Comparison of ENCODE assay signal across 1 cellular context in the genomic region with DNA sequence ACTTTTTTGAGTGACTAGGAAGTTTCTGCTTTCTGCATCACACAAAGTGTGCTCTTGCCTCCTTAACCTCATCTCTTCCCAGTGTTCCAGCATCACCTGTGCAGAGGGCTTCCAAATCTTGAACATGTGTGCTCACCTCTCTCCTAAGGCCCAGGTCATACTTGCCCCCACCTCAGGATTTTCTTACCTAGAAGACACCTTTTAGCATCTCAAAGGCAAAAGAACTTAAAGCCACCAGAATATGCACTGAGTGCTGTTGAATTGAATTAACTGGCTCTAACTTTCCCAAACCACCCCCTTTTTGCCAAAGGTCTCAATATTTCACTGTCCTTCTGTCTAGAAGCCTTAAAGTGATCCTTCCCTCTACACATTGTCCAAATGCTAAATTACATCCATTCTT.
TF ChIP-seq lines count a peak whose summit lies in the region.

No MANE protein-coding gene starts in this region.

TF ChIP-seq in H1, 55 proteins besides CTCF, POLR2A, EP300 and RAD21:
- TF ChIP-seq, protein P1, sequence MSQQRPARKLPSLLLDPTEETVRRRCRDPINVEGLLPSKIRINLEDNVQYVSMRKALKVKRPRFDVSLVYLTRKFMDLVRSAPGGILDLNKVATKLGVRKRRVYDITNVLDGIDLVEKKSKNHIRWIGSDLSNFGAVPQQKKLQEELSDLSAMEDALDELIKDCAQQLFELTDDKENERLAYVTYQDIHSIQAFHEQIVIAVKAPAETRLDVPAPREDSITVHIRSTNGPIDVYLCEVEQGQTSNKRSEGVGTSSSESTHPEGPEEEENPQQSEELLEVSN (IDR thresholded peaks at IDR 0.05), result no peak
- TF ChIP-seq BCL11A (IDR thresholded peaks at IDR 0.05; ENCODE audit: low read depth in 2 of 2, low read length in 2 of 2), result no peak
- TF ChIP-seq, protein P2, sequence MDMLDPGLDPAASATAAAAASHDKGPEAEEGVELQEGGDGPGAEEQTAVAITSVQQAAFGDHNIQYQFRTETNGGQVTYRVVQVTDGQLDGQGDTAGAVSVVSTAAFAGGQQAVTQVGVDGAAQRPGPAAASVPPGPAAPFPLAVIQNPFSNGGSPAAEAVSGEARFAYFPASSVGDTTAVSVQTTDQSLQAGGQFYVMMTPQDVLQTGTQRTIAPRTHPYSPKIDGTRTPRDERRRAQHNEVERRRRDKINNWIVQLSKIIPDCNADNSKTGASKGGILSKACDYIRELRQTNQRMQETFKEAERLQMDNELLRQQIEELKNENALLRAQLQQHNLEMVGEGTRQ (IDR thresholded peaks at IDR 0.05; ENCODE audit: low read length), result no peak
- no peak for TF ChIP-seq MAX (IDR thresholded peaks at IDR 0.05)
- TF ChIP-seq BACH1 (IDR thresholded peaks at IDR 0.05; ENCODE audit: low read length), result no peak
- TF ChIP-seq RXRA (IDR thresholded peaks at IDR 0.05; ENCODE audit: insufficient read depth, low read depth, low read length), result no peak
- TF ChIP-seq TAF7 (optimal IDR thresholded peaks at IDR 0.05; ENCODE audit: borderline replicate concordance, low read depth, low read length), result no peak
- TF ChIP-seq SUZ12 (IDR thresholded peaks at IDR 0.05; ENCODE audit: low read length), result no peak
- TF ChIP-seq POLR2AphosphoS5 (IDR thresholded peaks at IDR 0.05; ENCODE audit: low read depth, low read length), result no peak
- TF ChIP-seq SP4 (IDR thresholded peaks at IDR 0.05; ENCODE audit: low read length), result no peak
- no peak for TF ChIP-seq CREB1 (IDR thresholded peaks at IDR 0.05)
